ENCODE assay signal across 23 cellular contexts in the genomic region with DNA sequence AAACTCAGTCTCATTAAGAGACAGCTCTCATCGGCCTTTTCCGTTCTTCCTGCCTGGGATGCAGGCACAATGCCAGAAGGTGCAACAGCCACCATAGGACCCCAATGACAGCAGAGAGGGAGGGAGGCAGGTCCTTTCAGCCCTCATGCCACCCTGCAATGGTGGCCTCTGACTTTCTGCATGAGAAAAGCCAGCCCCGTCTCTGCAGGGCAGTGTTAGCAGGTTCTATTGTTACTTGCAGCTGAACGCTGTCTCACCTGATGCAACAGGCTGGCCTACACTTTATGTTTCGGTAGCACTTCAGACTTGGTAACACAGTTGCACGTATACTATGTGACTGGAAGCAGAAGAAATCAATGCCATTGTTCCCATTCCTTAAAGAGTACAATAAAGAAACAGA.
"Had no signal": no experiment of that assay in that cellular context is flagged by ENCODE, and none has a peak within 500 bp of the region (broad histone marks: within the 10 kb centered on the region; RNA-seq: fewer than 3 reads in every experiment).

No MANE protein-coding gene starts in this region.

- H3K9me3 Mint-ChIP-seq: naive B cell; naive thymus-derived CD8-positive, alpha-beta T cell; natural killer cell treated with Interleukin-12 subunit alpha and Interleukin-12 subunit beta and Interleukin-15 and Interleukin-18, amount 100 ng/mL, for 72 hours; stimulated activated effector memory CD8-positive, alpha-beta T cell treated with anti-CD3 and anti-CD28 coated beads, Interleukin-12 subunit alpha, Interleukin-12 subunit beta, amount 100 ng/mL, for 72 hours; stimulated activated naive B cell treated with anti-CD40 and anti-IgM and Interleukin-4, amounts not matched to agents 10 μg/mL and 1 μg/mL and 100 μg/mL, for 72 hours; stimulated activated naive CD8-positive, alpha-beta T cell treated with anti-CD3 and anti-CD28 coated beads, Interleukin-15, Interleukin-2, amounts not matched to agents 100 ng/mL and 50 ng/mL, for 24 hours had no signal

- H3K27ac Mint-ChIP-seq: naive thymus-derived CD8-positive, alpha-beta T cell; natural killer cell treated with Interleukin-12 subunit alpha and Interleukin-12 subunit beta and Interleukin-15 and Interleukin-18, amount 100 ng/mL, for 72 hours; neural progenitor cell; stimulated activated effector memory CD8-positive, alpha-beta T cell treated with anti-CD3 and anti-CD28 coated beads, Interleukin-12 subunit alpha, Interleukin-12 subunit beta, amount 100 ng/mL, for 72 hours; stimulated activated naive B cell treated with anti-CD40 and anti-IgM and Interleukin-4, amounts not matched to agents 10 μg/mL and 1 μg/mL and 100 μg/mL, for 72 hours; stimulated activated naive CD8-positive, alpha-beta T cell treated with anti-CD3 and anti-CD28 coated beads, Interleukin-15, Interleukin-2, amounts not matched to agents 100 ng/mL and 50 ng/mL, for 24 hours had no signal

- DNase-seq: naive B cell; naive thymus-derived CD8-positive, alpha-beta T cell; occipital lobe; pancreas; psoas muscle; right cardiac atrium; right lobe of liver; small intestine; stimulated activated CD4-positive, alpha-beta T cell treated with anti-CD3 and anti-CD28 coated beads, Interleukin-15, amount 100 ng/mL, for 24 hours; stimulated activated CD4-positive, alpha-beta T cell treated with anti-CD3 and anti-CD28 coated beads, Interleukin-2, amount 100 ng/mL, for 24 hours; stimulated activated CD4-positive, alpha-beta T cell treated with anti-CD3 and anti-CD28 coated beads, Interleukin-2, amount 100 ng/mL, for 48 hours; stimulated activated CD4-positive, alpha-beta T cell treated with anti-CD3 and anti-CD28 coated beads, Interleukin-4, amount 100 ng/mL, for 24 hours; stimulated activated naive B cell treated with anti-CD40 and anti-IgM and Interleukin-4, amounts not matched to agents 10 μg/mL and 1 μg/mL and 100 μg/mL, for 72 hours; stimulated activated naive CD4-positive, alpha-beta T cell treated with Interleukin-2 at 50 U/mL for 16 hours; stomach; thyroid gland; trophoblast cell; upper lobe of right lung; uterus had no signal

- H3K4me3 Mint-ChIP-seq: naive B cell; naive thymus-derived CD8-positive, alpha-beta T cell; natural killer cell treated with Interleukin-12 subunit alpha and Interleukin-12 subunit beta and Interleukin-15 and Interleukin-18, amount 100 ng/mL, for 72 hours; neural progenitor cell; stimulated activated effector memory CD8-positive, alpha-beta T cell treated with anti-CD3 and anti-CD28 coated beads, Interleukin-12 subunit alpha, Interleukin-12 subunit beta, amount 100 ng/mL, for 72 hours; stimulated activated naive B cell treated with anti-CD40 and anti-IgM and Interleukin-4, amounts not matched to agents 10 μg/mL and 1 μg/mL and 100 μg/mL, for 72 hours; stimulated activated naive CD8-positive, alpha-beta T cell treated with anti-CD3 and anti-CD28 coated beads, Interleukin-15, Interleukin-2, amounts not matched to agents 100 ng/mL and 50 ng/mL, for 24 hours had no signal

- H3K27me3 Mint-ChIP-seq: natural killer cell treated with Interleukin-12 subunit alpha and Interleukin-12 subunit beta and Interleukin-15 and Interleukin-18, amount 100 ng/mL, for 72 hours; stimulated activated naive B cell treated with anti-CD40 and anti-IgM and Interleukin-4, amounts not matched to agents 10 μg/mL and 1 μg/mL and 100 μg/mL, for 72 hours; stimulated activated naive CD8-positive, alpha-beta T cell treated with anti-CD3 and anti-CD28 coated beads, Interleukin-15, Interleukin-2, amounts not matched to agents 100 ng/mL and 50 ng/mL, for 24 hours had no signal

- H3K36me3 Mint-ChIP-seq: naive B cell; naive thymus-derived CD8-positive, alpha-beta T cell; natural killer cell treated with Interleukin-12 subunit alpha and Interleukin-12 subunit beta and Interleukin-15 and Interleukin-18, amount 100 ng/mL, for 72 hours; neural progenitor cell; stimulated activated effector memory CD8-positive, alpha-beta T cell treated with anti-CD3 and anti-CD28 coated beads, Interleukin-12 subunit alpha, Interleukin-12 subunit beta, amount 100 ng/mL, for 72 hours; stimulated activated naive B cell treated with anti-CD40 and anti-IgM and Interleukin-4, amounts not matched to agents 10 μg/mL and 1 μg/mL and 100 μg/mL, for 72 hours had no signal

- H3K4me1 Mint-ChIP-seq: naive B cell; naive thymus-derived CD8-positive, alpha-beta T cell; stimulated activated effector memory CD8-positive, alpha-beta T cell treated with anti-CD3 and anti-CD28 coated beads, Interleukin-12 subunit alpha, Interleukin-12 subunit beta, amount 100 ng/mL, for 72 hours; stimulated activated naive B cell treated with anti-CD40 and anti-IgM and Interleukin-4, amounts not matched to agents 10 μg/mL and 1 μg/mL and 100 μg/mL, for 72 hours had no signal
